Comparison of ENCODE assay signal across 8 cellular contexts in the genomic region with DNA sequence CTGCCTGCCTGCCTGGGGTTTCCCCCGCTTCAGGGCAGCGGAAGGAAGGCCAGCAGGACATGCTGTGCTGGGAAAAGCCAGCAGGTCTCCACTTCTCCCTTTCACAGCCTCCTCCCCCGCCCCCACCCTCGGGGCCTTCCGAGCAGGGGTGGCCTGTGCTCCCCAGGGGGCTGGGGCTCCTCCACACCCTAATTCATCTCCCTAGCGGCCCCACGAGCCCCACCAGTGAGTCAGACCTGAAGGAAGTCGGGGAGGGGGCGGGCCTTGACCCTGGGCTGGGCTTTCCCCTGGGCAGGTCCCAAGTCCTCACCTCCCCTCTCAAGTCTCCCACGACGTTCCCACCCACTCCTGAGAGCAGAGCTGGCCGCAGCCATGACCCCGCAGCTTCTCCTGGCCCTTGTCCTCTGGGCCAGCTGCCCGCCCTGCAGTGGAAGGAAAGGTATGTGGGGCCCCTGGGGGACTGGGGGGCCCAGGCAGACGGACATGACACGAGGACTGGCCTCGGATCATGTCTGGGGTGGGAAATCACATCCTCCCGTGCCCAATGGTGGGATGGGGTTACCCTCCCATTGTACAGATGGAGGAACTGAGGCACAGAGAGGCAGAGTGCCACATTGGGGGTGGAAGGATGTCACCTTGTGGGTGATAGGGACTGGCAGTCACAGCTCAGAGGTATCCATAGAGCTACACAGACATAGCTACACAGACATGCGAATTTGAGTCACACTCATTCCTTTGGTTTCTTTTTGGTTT. TPM values are rescaled to one million over a fixed set of nuclear protein-coding genes. Genes with fewer than 3 reads are reported as not detected.
DNase-seq lines count a peak whose midpoint lies in the region; ATAC-seq lines count a peak whose summit lies in the region.

A gene (plus strand): TSS at position 345 of the 753 bp plus-strand sequence. CDS start 28 bp downstream, at position 373.

- no peak within 1 kb of the TSS for H3K4me3 Mint-ChIP-seq in CD4-positive, CD25-positive, alpha-beta regulatory T cell
- no peak within 1 kb of the TSS for H3K4me3 Mint-ChIP-seq in activated T-cell treated with anti-CD3 and anti-CD28 coated beads, Interleukin-2, amount 50 U/mL, for 4 hours
- no peak within 1 kb of the TSS for H3K4me3 Mint-ChIP-seq in stimulated activated memory B cell treated with anti-CD40 and anti-IgM and Interleukin-4, amounts not matched to agents 10 μg/mL and 1 μg/mL and 100 μg/mL, for 72 hours

- H3K27me3 Mint-ChIP-seq in CD4-positive, CD25-positive, alpha-beta regulatory T cell = no peaks in the 10 kb centered on the region
- H3K27me3 Mint-ChIP-seq in activated T-cell treated with anti-CD3 and anti-CD28 coated beads, Interleukin-2, amount 50 U/mL, for 4 hours (ENCODE audit: low read depth) = peaks cover 15% of the 10 kb centered on the region
- no peaks in the 10 kb centered on the region for H3K27me3 Mint-ChIP-seq in stimulated activated memory B cell treated with anti-CD40 and anti-IgM and Interleukin-4, amounts not matched to agents 10 μg/mL and 1 μg/mL and 100 μg/mL, for 72 hours

- H3K4me3 ChIP-seq in CD4-positive, CD25-positive, alpha-beta regulatory T cell (ENCODE audit: low read depth, low read length) = no peak within 1 kb of the TSS
- H3K4me3 ChIP-seq in iPS-18c (ENCODE audit: insufficient read depth, low read depth, low read length) = peak within 1 kb of the TSS; percentile 31

- no peaks in the 10 kb centered on the region for H3K27me3 ChIP-seq in CD4-positive, CD25-positive, alpha-beta regulatory T cell (ENCODE audit: control insufficient read depth, insufficient read depth, low read length)

- H3K4me1 ChIP-seq in CD4-positive, CD25-positive, alpha-beta regulatory T cell (ENCODE audit: control insufficient read depth, insufficient read depth, low read length, poor library complexity, severe bottlenecking) = peaks cover 8% of the 10 kb centered on the region

- H3K4me1 Mint-ChIP-seq in CD4-positive, CD25-positive, alpha-beta regulatory T cell = peaks cover 0 to 4% (median 2%) of the 10 kb centered on the region in 4 donors
- peaks cover 7% of the 10 kb centered on the region for H3K4me1 Mint-ChIP-seq in activated T-cell treated with anti-CD3 and anti-CD28 coated beads, Interleukin-2, amount 50 U/mL, for 4 hours (ENCODE audit: low read depth)
- H3K4me1 Mint-ChIP-seq in stimulated activated memory B cell treated with anti-CD40 and anti-IgM and Interleukin-4, amounts not matched to agents 10 μg/mL and 1 μg/mL and 100 μg/mL, for 72 hours = peaks cover 17% of the 10 kb centered on the region

- DNase-seq in CD4-positive, CD25-positive, alpha-beta regulatory T cell = peak in 1 of 3 donors; percentile 15
- no peak for DNase-seq in activated T-cell treated with anti-CD3 and anti-CD28 coated beads, Interleukin-2, amount 50 U/mL, for 4 hours
- no peak for DNase-seq in NCI-H2196 treated with DMSO at 0.1 percent for 48 hours (lab: John Stamatoyannopoulos, UW; ENCODE audit: unreplicated experiment)
- DNase-seq in NCI-H2107 treated with DMSO at 0.1 percent for 48 hours (lab: John Stamatoyannopoulos, UW; ENCODE audit: unreplicated experiment) = no peak

- H3K27ac Mint-ChIP-seq in CD4-positive, CD25-positive, alpha-beta regulatory T cell = no peak within 1 kb of the TSS
- no peak within 1 kb of the TSS for H3K27ac Mint-ChIP-seq in stimulated activated memory B cell treated with anti-CD40 and anti-IgM and Interleukin-4, amounts not matched to agents 10 μg/mL and 1 μg/mL and 100 μg/mL, for 72 hours

- ATAC-seq in CD4-positive, CD25-positive, alpha-beta regulatory T cell (ENCODE audit: low read depth in 2 of 2) = peak; percentile 42 to 48
- ATAC-seq in GM19043 (IDR thresholded peaks at IDR 0.05; ENCODE audit: low read depth, unreplicated experiment) (peak; percentile 55), HG03196 (IDR thresholded peaks at IDR 0.05; ENCODE audit: unreplicated experiment) (peak; percentile 61)
- ATAC-seq in activated T-cell treated with anti-CD3 and anti-CD28 coated beads, Interleukin-2, amount 50 U/mL, for 4 hours = peak; percentile 76 to 89
- ATAC-seq in stimulated activated memory B cell treated with anti-CD40 and anti-IgM and Interleukin-4, amounts not matched to agents 10 μg/mL and 1 μg/mL and 100 μg/mL, for 72 hours = peak; percentile 96

- no peak within 1 kb of the TSS for H3K27ac ChIP-seq in CD4-positive, CD25-positive, alpha-beta regulatory T cell (ENCODE audit: insufficient read depth, low read length, poor library complexity, severe bottlenecking)

- no peaks in the 10 kb centered on the region for H3K9me3 Mint-ChIP-seq in CD4-positive, CD25-positive, alpha-beta regulatory T cell
- no peaks in the 10 kb centered on the region for H3K9me3 Mint-ChIP-seq in activated T-cell treated with anti-CD3 and anti-CD28 coated beads, Interleukin-2, amount 50 U/mL, for 4 hours
- H3K9me3 Mint-ChIP-seq in stimulated activated memory B cell treated with anti-CD40 and anti-IgM and Interleukin-4, amounts not matched to agents 10 μg/mL and 1 μg/mL and 100 μg/mL, for 72 hours = peaks cover 3% of the 10 kb centered on the region

- H3K9me3 ChIP-seq in CD4-positive, CD25-positive, alpha-beta regulatory T cell (ENCODE audit: control insufficient read depth in 2 of 2, low read length in 2 of 2) = no peaks in the 10 kb centered on the region
- H3K9me3 ChIP-seq in iPS-18c (ENCODE audit: control insufficient read depth, insufficient read depth, low read length) = no peaks in the 10 kb centered on the region

- no peaks in the 10 kb centered on the region for H3K36me3 Mint-ChIP-seq in CD4-positive, CD25-positive, alpha-beta regulatory T cell
- no peaks in the 10 kb centered on the region for H3K36me3 Mint-ChIP-seq in activated T-cell treated with anti-CD3 and anti-CD28 coated beads, Interleukin-2, amount 50 U/mL, for 4 hours (ENCODE audit: insufficient read depth)
- peaks cover 20% of the 10 kb centered on the region for H3K36me3 Mint-ChIP-seq in stimulated activated memory B cell treated with anti-CD40 and anti-IgM and Interleukin-4, amounts not matched to agents 10 μg/mL and 1 μg/mL and 100 μg/mL, for 72 hours

- H3K36me3 ChIP-seq in CD4-positive, CD25-positive, alpha-beta regulatory T cell (ENCODE audit: control insufficient read depth, insufficient read depth, low read length) = no peaks in the 10 kb centered on the region

RNA-seq across cellular contexts. Expression of the gene that starts here (rescaled TPM):
- total RNA-seq in CD4-positive, CD25-positive, alpha-beta regulatory T cell = not detected
- under 1 TPM in 2 of 4 donors, not detected in 2; 0.24 to 0.57 TPM for polyA plus RNA-seq in CD4-positive, CD25-positive, alpha-beta regulatory T cell
- 10 to 100 TPM in 1 of 3 donors, 1 to 10 TPM in 2; 6.3 to 26.2 (median 9.9) TPM for total RNA-seq in activated T-cell treated with anti-CD3 and anti-CD28 coated beads, Interleukin-2, amount 50 U/mL, for 4 hours

Comparison
In these comparisons a context has a peak if more than half of its experiments do, and no peak if none do; other contexts are left out.
1. Peak in ATAC-seq in CD4-positive, CD25-positive, alpha-beta regulatory T cell; RNA of the gene not detected or under 1 TPM.
2. ATAC-seq: peak in every context shown above with its lines; median percentile 96 in stimulated activated memory B cell treated with anti-CD40 and anti-IgM and Interleukin-4, amounts not matched to agents 10 μg/mL and 1 μg/mL and 100 μg/mL, for 72 hours; 82 in activated T-cell treated with anti-CD3 and anti-CD28 coated beads, Interleukin-2, amount 50 U/mL, for 4 hours; 61 in HG03196; 55 in GM19043; 45 in CD4-positive, CD25-positive, alpha-beta regulatory T cell.